In the genomic region with DNA sequence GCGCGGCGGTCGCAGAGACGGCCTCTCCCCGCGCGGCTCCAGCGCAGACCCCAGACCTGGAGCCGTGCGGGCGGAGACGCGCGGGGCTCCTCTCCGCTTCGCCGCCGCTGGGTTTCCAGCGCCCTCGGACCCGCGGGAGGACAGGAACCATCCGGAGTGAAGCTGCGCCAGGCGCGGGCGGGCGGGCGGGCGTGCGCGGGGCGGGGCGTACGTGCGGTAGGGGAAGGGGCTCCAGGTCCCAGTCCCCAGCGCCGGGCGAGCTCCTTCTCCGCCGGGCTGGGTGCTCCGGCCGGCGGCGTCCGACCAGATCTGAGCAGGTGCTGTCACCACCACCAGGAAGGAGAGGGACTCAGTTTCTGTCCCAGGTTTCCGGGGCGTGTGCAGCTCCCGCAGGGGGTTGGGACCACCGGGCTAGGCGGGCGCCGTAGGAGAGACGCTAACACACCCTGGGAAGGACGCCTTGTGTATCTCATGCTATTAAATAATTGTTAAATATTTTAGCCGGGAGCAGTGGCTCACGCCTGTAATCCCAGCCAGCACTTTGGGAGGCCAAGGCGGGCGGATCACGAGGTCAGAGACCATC, we compare ENCODE assay signal across 1 cellular context.
TF ChIP-seq lines count a peak whose summit lies in the region.

A gene (minus strand): TSS at position 158 of the 583 bp plus-strand sequence. CDS start 202 bp downstream, outside the sequence.

TF ChIP-seq in WTC11, 78 proteins besides CTCF, POLR2A, EP300 and RAD21 (continued from another document):
- TF ChIP-seq, protein P1, sequence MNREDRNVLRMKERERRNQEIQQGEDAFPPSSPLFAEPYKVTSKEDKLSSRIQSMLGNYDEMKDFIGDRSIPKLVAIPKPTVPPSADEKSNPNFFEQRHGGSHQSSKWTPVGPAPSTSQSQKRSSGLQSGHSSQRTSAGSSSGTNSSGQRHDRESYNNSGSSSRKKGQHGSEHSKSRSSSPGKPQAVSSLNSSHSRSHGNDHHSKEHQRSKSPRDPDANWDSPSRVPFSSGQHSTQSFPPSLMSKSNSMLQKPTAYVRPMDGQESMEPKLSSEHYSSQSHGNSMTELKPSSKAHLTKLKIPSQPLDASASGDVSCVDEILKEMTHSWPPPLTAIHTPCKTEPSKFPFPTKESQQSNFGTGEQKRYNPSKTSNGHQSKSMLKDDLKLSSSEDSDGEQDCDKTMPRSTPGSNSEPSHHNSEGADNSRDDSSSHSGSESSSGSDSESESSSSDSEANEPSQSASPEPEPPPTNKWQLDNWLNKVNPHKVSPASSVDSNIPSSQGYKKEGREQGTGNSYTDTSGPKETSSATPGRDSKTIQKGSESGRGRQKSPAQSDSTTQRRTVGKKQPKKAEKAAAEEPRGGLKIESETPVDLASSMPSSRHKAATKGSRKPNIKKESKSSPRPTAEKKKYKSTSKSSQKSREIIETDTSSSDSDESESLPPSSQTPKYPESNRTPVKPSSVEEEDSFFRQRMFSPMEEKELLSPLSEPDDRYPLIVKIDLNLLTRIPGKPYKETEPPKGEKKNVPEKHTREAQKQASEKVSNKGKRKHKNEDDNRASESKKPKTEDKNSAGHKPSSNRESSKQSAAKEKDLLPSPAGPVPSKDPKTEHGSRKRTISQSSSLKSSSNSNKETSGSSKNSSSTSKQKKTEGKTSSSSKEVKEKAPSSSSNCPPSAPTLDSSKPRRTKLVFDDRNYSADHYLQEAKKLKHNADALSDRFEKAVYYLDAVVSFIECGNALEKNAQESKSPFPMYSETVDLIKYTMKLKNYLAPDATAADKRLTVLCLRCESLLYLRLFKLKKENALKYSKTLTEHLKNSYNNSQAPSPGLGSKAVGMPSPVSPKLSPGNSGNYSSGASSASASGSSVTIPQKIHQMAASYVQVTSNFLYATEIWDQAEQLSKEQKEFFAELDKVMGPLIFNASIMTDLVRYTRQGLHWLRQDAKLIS (CRISPR knock-in tag; IDR thresholded peaks at IDR 0.05; ENCODE audit: borderline replicate concordance), result no peak
- TF ChIP-seq ZNF396 (CRISPR knock-in tag; IDR thresholded peaks at IDR 0.05; ENCODE audit: borderline replicate concordance) (no peak), NR3C1 (CRISPR knock-in tag; conservative IDR thresholded peaks at IDR 0.05; ENCODE audit: low read depth) (no peak), ATF1 (CRISPR knock-in tag; IDR thresholded peaks at IDR 0.05) (no peak), ZNF138 (CRISPR knock-in tag; conservative IDR thresholded peaks at IDR 0.05) (no peak)
- TF ChIP-seq, protein P2, sequence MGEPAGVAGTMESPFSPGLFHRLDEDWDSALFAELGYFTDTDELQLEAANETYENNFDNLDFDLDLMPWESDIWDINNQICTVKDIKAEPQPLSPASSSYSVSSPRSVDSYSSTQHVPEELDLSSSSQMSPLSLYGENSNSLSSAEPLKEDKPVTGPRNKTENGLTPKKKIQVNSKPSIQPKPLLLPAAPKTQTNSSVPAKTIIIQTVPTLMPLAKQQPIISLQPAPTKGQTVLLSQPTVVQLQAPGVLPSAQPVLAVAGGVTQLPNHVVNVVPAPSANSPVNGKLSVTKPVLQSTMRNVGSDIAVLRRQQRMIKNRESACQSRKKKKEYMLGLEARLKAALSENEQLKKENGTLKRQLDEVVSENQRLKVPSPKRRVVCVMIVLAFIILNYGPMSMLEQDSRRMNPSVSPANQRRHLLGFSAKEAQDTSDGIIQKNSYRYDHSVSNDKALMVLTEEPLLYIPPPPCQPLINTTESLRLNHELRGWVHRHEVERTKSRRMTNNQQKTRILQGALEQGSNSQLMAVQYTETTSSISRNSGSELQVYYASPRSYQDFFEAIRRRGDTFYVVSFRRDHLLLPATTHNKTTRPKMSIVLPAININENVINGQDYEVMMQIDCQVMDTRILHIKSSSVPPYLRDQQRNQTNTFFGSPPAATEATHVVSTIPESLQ (CRISPR knock-in tag; IDR thresholded peaks at IDR 0.05), result no peak
- TF ChIP-seq, protein P3, sequence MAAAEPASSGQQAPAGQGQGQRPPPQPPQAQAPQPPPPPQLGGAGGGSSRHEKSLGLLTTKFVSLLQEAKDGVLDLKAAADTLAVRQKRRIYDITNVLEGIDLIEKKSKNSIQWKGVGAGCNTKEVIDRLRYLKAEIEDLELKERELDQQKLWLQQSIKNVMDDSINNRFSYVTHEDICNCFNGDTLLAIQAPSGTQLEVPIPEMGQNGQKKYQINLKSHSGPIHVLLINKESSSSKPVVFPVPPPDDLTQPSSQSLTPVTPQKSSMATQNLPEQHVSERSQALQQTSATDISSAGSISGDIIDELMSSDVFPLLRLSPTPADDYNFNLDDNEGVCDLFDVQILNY (CRISPR knock-in tag; IDR thresholded peaks at IDR 0.05), result no peak
- TF ChIP-seq, protein P4, sequence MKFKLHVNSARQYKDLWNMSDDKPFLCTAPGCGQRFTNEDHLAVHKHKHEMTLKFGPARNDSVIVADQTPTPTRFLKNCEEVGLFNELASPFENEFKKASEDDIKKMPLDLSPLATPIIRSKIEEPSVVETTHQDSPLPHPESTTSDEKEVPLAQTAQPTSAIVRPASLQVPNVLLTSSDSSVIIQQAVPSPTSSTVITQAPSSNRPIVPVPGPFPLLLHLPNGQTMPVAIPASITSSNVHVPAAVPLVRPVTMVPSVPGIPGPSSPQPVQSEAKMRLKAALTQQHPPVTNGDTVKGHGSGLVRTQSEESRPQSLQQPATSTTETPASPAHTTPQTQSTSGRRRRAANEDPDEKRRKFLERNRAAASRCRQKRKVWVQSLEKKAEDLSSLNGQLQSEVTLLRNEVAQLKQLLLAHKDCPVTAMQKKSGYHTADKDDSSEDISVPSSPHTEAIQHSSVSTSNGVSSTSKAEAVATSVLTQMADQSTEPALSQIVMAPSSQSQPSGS (CRISPR knock-in tag; IDR thresholded peaks at IDR 0.05; ENCODE audit: borderline replicate concordance, low read depth), result no peak
- TF ChIP-seq, protein P5, sequence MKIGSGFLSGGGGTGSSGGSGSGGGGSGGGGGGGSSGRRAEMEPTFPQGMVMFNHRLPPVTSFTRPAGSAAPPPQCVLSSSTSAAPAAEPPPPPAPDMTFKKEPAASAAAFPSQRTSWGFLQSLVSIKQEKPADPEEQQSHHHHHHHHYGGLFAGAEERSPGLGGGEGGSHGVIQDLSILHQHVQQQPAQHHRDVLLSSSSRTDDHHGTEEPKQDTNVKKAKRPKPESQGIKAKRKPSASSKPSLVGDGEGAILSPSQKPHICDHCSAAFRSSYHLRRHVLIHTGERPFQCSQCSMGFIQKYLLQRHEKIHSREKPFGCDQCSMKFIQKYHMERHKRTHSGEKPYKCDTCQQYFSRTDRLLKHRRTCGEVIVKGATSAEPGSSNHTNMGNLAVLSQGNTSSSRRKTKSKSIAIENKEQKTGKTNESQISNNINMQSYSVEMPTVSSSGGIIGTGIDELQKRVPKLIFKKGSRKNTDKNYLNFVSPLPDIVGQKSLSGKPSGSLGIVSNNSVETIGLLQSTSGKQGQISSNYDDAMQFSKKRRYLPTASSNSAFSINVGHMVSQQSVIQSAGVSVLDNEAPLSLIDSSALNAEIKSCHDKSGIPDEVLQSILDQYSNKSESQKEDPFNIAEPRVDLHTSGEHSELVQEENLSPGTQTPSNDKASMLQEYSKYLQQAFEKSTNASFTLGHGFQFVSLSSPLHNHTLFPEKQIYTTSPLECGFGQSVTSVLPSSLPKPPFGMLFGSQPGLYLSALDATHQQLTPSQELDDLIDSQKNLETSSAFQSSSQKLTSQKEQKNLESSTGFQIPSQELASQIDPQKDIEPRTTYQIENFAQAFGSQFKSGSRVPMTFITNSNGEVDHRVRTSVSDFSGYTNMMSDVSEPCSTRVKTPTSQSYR (CRISPR knock-in tag; IDR thresholded peaks at IDR 0.05), result no peak
- TF ChIP-seq, protein P6, sequence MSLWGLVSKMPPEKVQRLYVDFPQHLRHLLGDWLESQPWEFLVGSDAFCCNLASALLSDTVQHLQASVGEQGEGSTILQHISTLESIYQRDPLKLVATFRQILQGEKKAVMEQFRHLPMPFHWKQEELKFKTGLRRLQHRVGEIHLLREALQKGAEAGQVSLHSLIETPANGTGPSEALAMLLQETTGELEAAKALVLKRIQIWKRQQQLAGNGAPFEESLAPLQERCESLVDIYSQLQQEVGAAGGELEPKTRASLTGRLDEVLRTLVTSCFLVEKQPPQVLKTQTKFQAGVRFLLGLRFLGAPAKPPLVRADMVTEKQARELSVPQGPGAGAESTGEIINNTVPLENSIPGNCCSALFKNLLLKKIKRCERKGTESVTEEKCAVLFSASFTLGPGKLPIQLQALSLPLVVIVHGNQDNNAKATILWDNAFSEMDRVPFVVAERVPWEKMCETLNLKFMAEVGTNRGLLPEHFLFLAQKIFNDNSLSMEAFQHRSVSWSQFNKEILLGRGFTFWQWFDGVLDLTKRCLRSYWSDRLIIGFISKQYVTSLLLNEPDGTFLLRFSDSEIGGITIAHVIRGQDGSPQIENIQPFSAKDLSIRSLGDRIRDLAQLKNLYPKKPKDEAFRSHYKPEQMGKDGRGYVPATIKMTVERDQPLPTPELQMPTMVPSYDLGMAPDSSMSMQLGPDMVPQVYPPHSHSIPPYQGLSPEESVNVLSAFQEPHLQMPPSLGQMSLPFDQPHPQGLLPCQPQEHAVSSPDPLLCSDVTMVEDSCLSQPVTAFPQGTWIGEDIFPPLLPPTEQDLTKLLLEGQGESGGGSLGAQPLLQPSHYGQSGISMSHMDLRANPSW (CRISPR knock-in tag; conservative IDR thresholded peaks at IDR 0.05; ENCODE audit: low read depth), result no peak
